19 cellular contexts compared by ENCODE assay signal in genomic region chr11:62512961-62513360, GRCh38. TPM values are rescaled to one million over a fixed set of nuclear protein-coding genes. Genes with fewer than 3 reads are reported as not detected.
DNase-seq lines count a peak whose midpoint lies in the region; ATAC-seq and TF ChIP-seq lines count a peak whose summit lies in the region.
"Had no signal": no experiment of that assay in that cellular context is flagged by ENCODE, and none has a peak within 500 bp of the region (broad histone marks: within the 10 kb centered on the region; RNA-seq: fewer than 3 reads in every experiment).

No MANE protein-coding gene starts in this region.

- H3K4me3 Mint-ChIP-seq in central memory CD8-positive, alpha-beta T cell = no peak overlapping the region
- H3K4me3 Mint-ChIP-seq in activated CD4-positive, alpha-beta T cell treated with anti-CD3 and anti-CD28 coated beads, Interleukin-2, amount 10 ng/mL, durations not matched to agents 7 days and 5 days = no peak overlapping the region

- no peak for DNase-seq in left ventricle myocardium inferior
- DNase-seq in heart right ventricle = no peak
- no peak for DNase-seq in central memory CD8-positive, alpha-beta T cell (ENCODE audit: low spot score in 2 of 2)
- DNase-seq in posterior vena cava (ENCODE audit: low spot score) = no peak
- no peak for DNase-seq in activated CD4-positive, alpha-beta T cell treated with anti-CD3 and anti-CD28 coated beads, Interleukin-2, amount 10 ng/mL, durations not matched to agents 7 days and 5 days
- DNase-seq in NCI-H1105 (lab: John Stamatoyannopoulos, UW) = no peak
- no peak for DNase-seq in Kasumi-1 (lab: John Stamatoyannopoulos, UW)
- DNase-seq: CD4-positive, CD25-positive, alpha-beta regulatory T cell; DMS79; GF-D8; Karpas-422; NCI-H1417 treated with DMSO at 0.1 percent for 48 hours; NCI-H2081; NCI-H510A treated with DMSO at 0.1 percent for 48 hours had no signal

- H3K9me3 Mint-ChIP-seq in central memory CD8-positive, alpha-beta T cell = no peaks in the 10 kb centered on the region
- H3K9me3 Mint-ChIP-seq in activated CD4-positive, alpha-beta T cell treated with anti-CD3 and anti-CD28 coated beads, Interleukin-2, amount 10 ng/mL, durations not matched to agents 7 days and 5 days = no peaks in the 10 kb centered on the region
- H3K9me3 Mint-ChIP-seq: CD4-positive, CD25-positive, alpha-beta regulatory T cell had no signal

- ATAC-seq in heart right ventricle = no peak
- ATAC-seq in central memory CD8-positive, alpha-beta T cell (replicated peaks; ENCODE audit: extremely low read depth, poor library complexity, severe bottlenecking) = no peak
- ATAC-seq: A549, HCT116, HepG2 had no signal

- H3K27me3 ChIP-seq in left ventricle myocardium inferior (ENCODE audit: low read depth) (no peaks in the 10 kb centered on the region), heart right ventricle (no peaks in the 10 kb centered on the region)
- H3K27me3 ChIP-seq: SJSA1 had no signal

- intact Hi-C loops in left ventricle myocardium inferior (cut with micrococcal nuclease) (no loop called here), heart right ventricle (cut with DNase I) (loop anchor here in 2 of 10 donors (10.0 kb wide), 2 partner anchors 492 to 498 kb away; no protein-coding TSS in a partner anchor), posterior vena cava (cut with DNase I) (no loop called here)

- peak overlapping the region; percentile 50 for H3K27ac Mint-ChIP-seq in central memory CD8-positive, alpha-beta T cell (ENCODE audit: low read depth)
- no peak overlapping the region for H3K27ac Mint-ChIP-seq in activated CD4-positive, alpha-beta T cell treated with anti-CD3 and anti-CD28 coated beads, Interleukin-2, amount 10 ng/mL, durations not matched to agents 7 days and 5 days

- H3K9me3 ChIP-seq in left ventricle myocardium inferior (replicated peaks) = no peaks in the 10 kb centered on the region
- no peaks in the 10 kb centered on the region for H3K9me3 ChIP-seq in heart right ventricle
- no peaks in the 10 kb centered on the region for H3K9me3 ChIP-seq in mesodermal cell (ENCODE audit: control insufficient read depth, low read length)
- H3K9me3 ChIP-seq: A549, SJSA1 had no signal

- peaks cover 35% of the 10 kb centered on the region for H3K36me3 Mint-ChIP-seq in central memory CD8-positive, alpha-beta T cell (ENCODE audit: insufficient read depth)
- H3K36me3 Mint-ChIP-seq in activated CD4-positive, alpha-beta T cell treated with anti-CD3 and anti-CD28 coated beads, Interleukin-2, amount 10 ng/mL, durations not matched to agents 7 days and 5 days (ENCODE audit: low read depth) = peaks cover 19% of the 10 kb centered on the region

- H3K27ac ChIP-seq in left ventricle myocardium inferior (replicated peaks) (peak overlapping the region; percentile 31), heart right ventricle (peak overlapping the region in 2 of 10 donors; percentile 31 to 32), mesodermal cell (ENCODE audit: low read depth, low read length, severe bottlenecking) (peak overlapping the region; percentile 41)
- H3K27ac ChIP-seq: SJSA1 had no signal

- POLR2A ChIA-PET in activated CD4-positive, alpha-beta T cell treated with anti-CD3 and anti-CD28 coated beads, Interleukin-2, amount 10 ng/mL, durations not matched to agents 7 days and 5 days (lab: Charles Lee) = no interaction called here

- WGBS in heart right ventricle, 2 donors = 81 to 82% methylated on average over 8 of the region's 8 CpGs
- WGBS in mesodermal cell (ENCODE audit: insufficient coverage in 2 of 2), 2 experiments = 90 to 95% methylated on average over 8 of the region's 8 CpGs

- no peak overlapping the region for H3K4me3 ChIP-seq in left ventricle myocardium inferior
- H3K4me3 ChIP-seq in heart right ventricle = no peak overlapping the region
- H3K4me3 ChIP-seq in mesodermal cell (ENCODE audit: extremely low read depth, insufficient read depth, low read length, poor library complexity, severe bottlenecking) = no peak overlapping the region
- H3K4me3 ChIP-seq: A549, SJSA1 had no signal

- peaks cover 21% of the 10 kb centered on the region for H3K4me1 Mint-ChIP-seq in central memory CD8-positive, alpha-beta T cell
- H3K4me1 Mint-ChIP-seq in activated CD4-positive, alpha-beta T cell treated with anti-CD3 and anti-CD28 coated beads, Interleukin-2, amount 10 ng/mL, durations not matched to agents 7 days and 5 days = peaks cover 2% of the 10 kb centered on the region

- no peaks in the 10 kb centered on the region for H3K27me3 Mint-ChIP-seq in central memory CD8-positive, alpha-beta T cell
- H3K27me3 Mint-ChIP-seq in activated CD4-positive, alpha-beta T cell treated with anti-CD3 and anti-CD28 coated beads, Interleukin-2, amount 10 ng/mL, durations not matched to agents 7 days and 5 days = peaks cover 2% of the 10 kb centered on the region
- H3K27me3 Mint-ChIP-seq: CD4-positive, CD25-positive, alpha-beta regulatory T cell had no signal

- peaks cover 37% of the 10 kb centered on the region for H3K36me3 ChIP-seq in left ventricle myocardium inferior
- H3K36me3 ChIP-seq in heart right ventricle = peaks cover 0 to 43% (median 22%) of the 10 kb centered on the region in 9 donors
- peaks cover 26% of the 10 kb centered on the region for H3K36me3 ChIP-seq in mesodermal cell (ENCODE audit: control insufficient read depth, insufficient read depth, low read length)

- TF ChIP-seq CTCF in left ventricle myocardium inferior (IDR thresholded peaks at IDR 0.05; ENCODE audit: borderline replicate concordance) (no peak), heart right ventricle (IDR thresholded peaks at IDR 0.05) (no peak)

- H3K4me1 ChIP-seq in left ventricle myocardium inferior = peaks cover 56% of the 10 kb centered on the region
- H3K4me1 ChIP-seq in heart right ventricle = peaks cover 0 to 44% (median 24%) of the 10 kb centered on the region in 9 donors
- H3K4me1 ChIP-seq in mesodermal cell (ENCODE audit: control insufficient read depth, insufficient read depth, low read length, poor library complexity, severe bottlenecking) = peaks cover 14% of the 10 kb centered on the region

- CTCF ChIA-PET in activated CD4-positive, alpha-beta T cell treated with anti-CD3 and anti-CD28 coated beads, Interleukin-2, amount 10 ng/mL, durations not matched to agents 7 days and 5 days (lab: Charles Lee) = no interaction called here

RNA-seq across cellular contexts. Expression of gene AHNAK, which starts 33.6 kb away (rescaled TPM):
- total RNA-seq in left ventricle myocardium inferior = 290 TPM
- 100 to 1,000 TPM; 259 to 447 (median 386) TPM for total RNA-seq in heart right ventricle
- polyA plus RNA-seq in heart right ventricle = 100 to 1,000 TPM; 101 to 113 TPM
- 88.1 TPM for polyA plus RNA-seq in mesodermal cell (2013, experiment 1 of 2)
- 82.4 TPM for polyA plus RNA-seq in mesodermal cell (2013, experiment 2 of 2)
- total RNA-seq in posterior vena cava = 100 to 1,000 TPM; 938 to 955 TPM
- 100 to 1,000 TPM; 206 to 237 TPM for total RNA-seq in activated CD4-positive, alpha-beta T cell treated with anti-CD3 and anti-CD28 coated beads, Interleukin-2, amount 10 ng/mL, durations not matched to agents 7 days and 5 days
